ENCODE assay signal across 6 cellular contexts in the genomic region with DNA sequence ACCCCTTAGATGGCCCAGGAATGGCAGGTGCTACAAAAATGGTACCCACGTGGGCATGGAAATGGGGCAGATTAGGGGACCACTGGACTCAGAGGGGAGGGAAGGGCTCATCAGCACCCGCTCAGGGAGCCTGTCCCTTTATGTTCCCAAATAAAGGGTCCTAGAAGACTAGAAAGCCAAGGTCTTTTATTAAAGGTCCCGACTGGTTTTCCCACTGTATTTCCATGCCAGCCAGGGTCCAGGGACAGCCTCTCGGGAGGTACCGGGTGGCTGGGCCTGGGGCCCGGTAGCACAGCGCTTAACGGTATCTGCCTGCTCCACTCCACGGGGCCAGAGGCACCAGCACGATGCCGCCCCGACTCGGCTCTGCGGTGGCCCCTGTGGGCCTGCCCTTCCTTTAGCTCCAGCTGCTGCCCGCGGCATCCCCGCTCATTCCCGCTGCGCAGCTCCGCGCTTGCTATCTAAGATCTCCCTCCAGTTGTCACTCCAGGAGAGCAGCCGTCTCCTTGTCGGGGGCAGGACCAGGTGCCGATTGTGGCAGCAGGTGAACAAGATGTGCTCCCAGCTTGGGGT. TPM values are rescaled to one million over a fixed set of nuclear protein-coding genes. Genes with fewer than 3 reads are reported as not detected.
DNase-seq lines count a peak whose midpoint lies in the region; ATAC-seq, FAIRE-seq and TF ChIP-seq lines count a peak whose summit lies in the region.

No MANE protein-coding gene starts in this region.

- peak overlapping the region; percentile 87 for H3K4me2 ChIP-seq in A549

- H3K9ac ChIP-seq in NT2/D1 (ENCODE audit: insufficient read length, low read depth) = peak overlapping the region; percentile 92

- DNase-seq in A549 (ENCODE audit: low read depth in 1 of 2, low spot score in 1 of 2) = no peak
- no peak for DNase-seq in NT2/D1 (ENCODE audit: low read depth, low spot score)
- DNase-seq in right cardiac atrium = peak in 1 of 3 donors; percentile 58
- DNase-seq in SK-N-DZ (ENCODE audit: low spot score) = no peak
- no peak for DNase-seq in cerebellum (ENCODE audit: low spot score)

- H3K27ac ChIP-seq in A549 (peak overlapping the region; percentile 97), right cardiac atrium (ENCODE audit: low read length) (no peak overlapping the region)

- H3K9me3 ChIP-seq in A549 = no peaks in the 10 kb centered on the region
- no peaks in the 10 kb centered on the region for H3K9me3 ChIP-seq in NT2/D1 (ENCODE audit: insufficient read depth, low read length)
- no peaks in the 10 kb centered on the region for H3K9me3 ChIP-seq in right cardiac atrium (ENCODE audit: control insufficient read depth, low read length)

- ATAC-seq in A549 = no peak
- ATAC-seq in right cardiac atrium = peak; percentile 4 to 6
- ATAC-seq in HG03108 (IDR thresholded peaks at IDR 0.05; ENCODE audit: unreplicated experiment) = no peak

- peaks cover 38% of the 10 kb centered on the region for H3K36me3 ChIP-seq in NT2/D1 (ENCODE audit: insufficient read depth, insufficient read length, low read length)

- intact Hi-C loops in right cardiac atrium (cut with DNase I) = no loop called here

- POLR2A ChIA-PET in A549 (lab: Yijun Ruan, JAX) = interaction anchor here (1.0 to 7.0 kb wide), 6 partner anchors 7 to 72 kb away, joined by 3 to 70 read pairs (median 9); no protein-coding TSS in a partner anchor

- H3K4me3 ChIP-seq in A549 (peak overlapping the region; percentile 89), NT2/D1 (ENCODE audit: insufficient read length, low read depth) (peak overlapping the region; percentile 76), right cardiac atrium (ENCODE audit: low read length) (peak overlapping the region; percentile 86)

- CTCF ChIA-PET in A549 (lab: Yijun Ruan, JAX) = interaction anchor here (1.4 to 62.2 kb wide), 16 partner anchors 15 to 181 kb away, joined by 3 to 3429 read pairs (median 11); a partner anchor contains a TSS

- peaks cover 53% of the 10 kb centered on the region for H3K4me1 ChIP-seq in A549
- H3K4me1 ChIP-seq in NT2/D1 (ENCODE audit: insufficient read depth, insufficient read length) = peaks cover 12% of the 10 kb centered on the region
- H3K4me1 ChIP-seq in right cardiac atrium (ENCODE audit: control insufficient read depth, insufficient read depth, low read length) = peaks cover 2% of the 10 kb centered on the region

- no peak for TF ChIP-seq RAD21 in A549 (conservative IDR thresholded peaks at IDR 0.05 in 1 of 2, IDR thresholded peaks at IDR 0.05 in 1 of 2)

- no peak; the same call in 1 of the 2 replicates for TF ChIP-seq POLR2A in A549 (IDR thresholded peaks at IDR 0.05; ENCODE audit: low read length)

- H3K27me3 ChIP-seq in NT2/D1 (ENCODE audit: insufficient read depth, insufficient read length) (no peaks in the 10 kb centered on the region), right cardiac atrium (ENCODE audit: control insufficient read depth, insufficient read depth) (no peaks in the 10 kb centered on the region)

- TF ChIP-seq EP300 in A549 (IDR thresholded peaks at IDR 0.05) = no peak

- FAIRE-seq in A549 (lab: Jason Lieb, UNC) = no peak

- no peak for TF ChIP-seq CTCF in A549 (IDR thresholded peaks at IDR 0.05)

- 70% methylated on average over 24 of the region's 24 CpGs for WGBS in A549 (ENCODE audit: missing lambda C conversion rate)
- WGBS in right cardiac atrium = 77% methylated on average over 24 of the region's 24 CpGs

TF ChIP-seq in A549, 52 proteins besides CTCF, POLR2A, EP300 and RAD21:
- TF ChIP-seq ZFP36 (IDR thresholded peaks at IDR 0.05; ENCODE audit: borderline replicate concordance, partially characterized antibody) = no peak
- peak in 1 of 2 experiments; percentile 13; a peak in 1 of 5 replicates for TF ChIP-seq JUN (IDR thresholded peaks at IDR 0.05)
TF ChIP-seq in A549: peak in this region for 1.

RNA-seq across cellular contexts. Expression of a gene that starts 1.4 kb away (rescaled TPM):
- polyA plus RNA-seq in A549 (2011; rRNA removed) = 54.5 and 73.7 TPM in 2 replicates
- polyA plus RNA-seq in A549 (2012; cell fraction: cytosol; rRNA removed) = 174 and 199 TPM in 2 replicates
- 280 and 344 TPM in 2 replicates for polyA plus RNA-seq in A549 (2012; cell fraction: nucleus; rRNA removed)
- polyA plus RNA-seq in A549 (2017; fragmentation: RNase III; extraction: RNeasy Plus Mini Kit Qiagen cat#74134 plus additional on column Dnase treatment) = 83.8 to 92.2 TPM (median 91.4 TPM) in 3 replicates
- polyA minus RNA-seq in A549 (2011; rRNA and poly(A)+ RNA removed) = 31.1 and 36.1 TPM in 2 replicates
- 10 to 100 TPM; 29.1 to 35.9 (median 33.3) TPM for total RNA-seq in right cardiac atrium
- 37.5 TPM for polyA plus RNA-seq in right cardiac atrium
- 134 and 151 TPM in 2 replicates for polyA plus RNA-seq in SK-N-DZ (2014; cell fraction: cytosol; rRNA removed)
- 591 and 629 TPM in 2 replicates for polyA plus RNA-seq in SK-N-DZ (2014; cell fraction: nucleus; rRNA removed)
- total RNA-seq in cerebellum = 19.9 TPM

RNA-seq across cellular contexts. Expression of a gene that starts 20.4 kb away (rescaled TPM):
- polyA plus RNA-seq in A549 (2011; rRNA removed) = 8.5 and 9.5 TPM in 2 replicates
- polyA plus RNA-seq in A549 (2012; cell fraction: cytosol; rRNA removed) = 11.0 and 13.2 TPM in 2 replicates
- 16.6 and 18.3 TPM in 2 replicates for polyA plus RNA-seq in A549 (2012; cell fraction: nucleus; rRNA removed)
- polyA plus RNA-seq in A549 (2017; fragmentation: RNase III; extraction: RNeasy Plus Mini Kit Qiagen cat#74134 plus additional on column Dnase treatment) = 11.3 to 13.1 TPM (median 12.6 TPM) in 3 replicates
- 14.3 and 15.2 TPM in 2 replicates for polyA minus RNA-seq in A549 (2011; rRNA and poly(A)+ RNA removed)
- total RNA-seq in right cardiac atrium = 10 to 100 TPM in 1 of 4 donors, 1 to 10 TPM in 3; 9.4 to 10.9 (median 9.6) TPM
- 7.7 TPM for polyA plus RNA-seq in right cardiac atrium
- polyA plus RNA-seq in SK-N-DZ (2014; cell fraction: cytosol; rRNA removed) = 4.0 and 7.4 TPM in 2 replicates
- 2.3 and 3.0 TPM in 2 replicates for polyA plus RNA-seq in SK-N-DZ (2014; cell fraction: nucleus; rRNA removed)
- 2.5 TPM for total RNA-seq in cerebellum

RNA-seq across cellular contexts. Expression of a gene that starts 24.2 kb away (rescaled TPM):
- polyA plus RNA-seq in A549 (2011; rRNA removed) = 141 and 196 TPM in 2 replicates
- 483 and 502 TPM in 2 replicates for polyA plus RNA-seq in A549 (2012; cell fraction: cytosol; rRNA removed)
- 360 and 387 TPM in 2 replicates for polyA plus RNA-seq in A549 (2012; cell fraction: nucleus; rRNA removed)
- polyA plus RNA-seq in A549 (2017; fragmentation: RNase III; extraction: RNeasy Plus Mini Kit Qiagen cat#74134 plus additional on column Dnase treatment) = 623 to 739 TPM (median 629 TPM) in 3 replicates
- 49.1 and 91.6 TPM in 2 replicates for polyA minus RNA-seq in A549 (2011; rRNA and poly(A)+ RNA removed)
- total RNA-seq in right cardiac atrium = 10 to 100 TPM; 11.7 to 22.3 (median 17.9) TPM
- 40.5 TPM for polyA plus RNA-seq in right cardiac atrium
- 510 and 575 TPM in 2 replicates for polyA plus RNA-seq in SK-N-DZ (2014; cell fraction: cytosol; rRNA removed)
- polyA plus RNA-seq in SK-N-DZ (2014; cell fraction: nucleus; rRNA removed) = 348 and 374 TPM in 2 replicates
- 297 TPM for total RNA-seq in cerebellum

RNA-seq across cellular contexts. Expression of a gene that starts 42.4 kb away (rescaled TPM):
- polyA plus RNA-seq in A549 (2011; rRNA removed) = 19.0 and 20.1 TPM in 2 replicates
- polyA plus RNA-seq in A549 (2012; cell fraction: cytosol; rRNA removed) = 33.8 and 57.1 TPM in 2 replicates
- polyA plus RNA-seq in A549 (2012; cell fraction: nucleus; rRNA removed) = 110 and 141 TPM in 2 replicates
- 19.5 to 27.6 TPM (median 27.2 TPM) in 3 replicates for polyA plus RNA-seq in A549 (2017; fragmentation: RNase III; extraction: RNeasy Plus Mini Kit Qiagen cat#74134 plus additional on column Dnase treatment)
- polyA minus RNA-seq in A549 (2011; rRNA and poly(A)+ RNA removed) = 22.9 and 29.3 TPM in 2 replicates
- total RNA-seq in right cardiac atrium = 10 to 100 TPM; 12.7 to 21.6 (median 18.5) TPM
- 12.7 TPM for polyA plus RNA-seq in right cardiac atrium
- not detected in 2 replicates for polyA plus RNA-seq in SK-N-DZ (2014; cell fraction: cytosol; rRNA removed)
- polyA plus RNA-seq in SK-N-DZ (2014; cell fraction: nucleus; rRNA removed) = 0.72 and 3.3 TPM in 2 replicates
- 1.1 TPM for total RNA-seq in cerebellum

RNA-seq across cellular contexts. Expression of a gene that starts 52.6 kb away (rescaled TPM):
- polyA plus RNA-seq in A549 (2011; rRNA removed) (400 and 545 TPM in 2 replicates), A549 (2017; fragmentation: RNase III; extraction: RNeasy Plus Mini Kit Qiagen cat#74134 plus additional on column Dnase treatment) (452 to 573 TPM (median 525 TPM) in 3 replicates), right cardiac atrium (99.1 TPM)
- 90.1 and 91.1 TPM in 2 replicates for polyA plus RNA-seq in A549 (2012; cell fraction: cytosol; rRNA removed)
- polyA plus RNA-seq in A549 (2012; cell fraction: nucleus; rRNA removed) = 21.1 and 34.7 TPM in 2 replicates
- 119 and 127 TPM in 2 replicates for polyA minus RNA-seq in A549 (2011; rRNA and poly(A)+ RNA removed)
- total RNA-seq in right cardiac atrium (100 to 1,000 TPM; 249 to 272 (median 257) TPM), cerebellum (116 TPM)
- 234 and 270 TPM in 2 replicates for polyA plus RNA-seq in SK-N-DZ (2014; cell fraction: cytosol; rRNA removed)
- 108 and 128 TPM in 2 replicates for polyA plus RNA-seq in SK-N-DZ (2014; cell fraction: nucleus; rRNA removed)

Comparison
In these comparisons a context has a peak if more than half of its experiments do, and no peak if none do; other contexts are left out.
1. ATAC-seq: peak in right cardiac atrium (2 of 2); none in A549 (0 of 2) and HG03108 (single experiment).
2. RNA of a gene that starts 24.2 kb away (total RNA-seq): 297 TPM in cerebellum (single experiment); 11.7 to 22.3 TPM in right cardiac atrium; every median in the first group is over 10 times any median in the second.
3. Peak in every context shown above with its lines, with median percentiles within 50 percentile points of each other: H3K4me3 ChIP-seq.